Comparison of ENCODE assay signal across 7 cellular contexts in genomic region chr11:44950625-44951472, GRCh38. TPM values are rescaled to one million over a fixed set of nuclear protein-coding genes. Genes with fewer than 3 reads are reported as not detected.
DNase-seq lines count a peak whose midpoint lies in the region; ATAC-seq, FAIRE-seq and TF ChIP-seq lines count a peak whose summit lies in the region.

TSS of gene TP53I11 (minus strand) at chr11:44950883. CDS start at chr11:44938335, 12,548 bp downstream.

- peak; percentile 46 for FAIRE-seq in GM12892 (lab: Jason Lieb, UNC)

- peak within 1 kb of the TSS; percentile 90 to 91 for H3K27ac ChIP-seq in mucosa of rectum (ENCODE audit: low read depth in 2 of 2, low read length in 2 of 2)

- H3K4me1 ChIP-seq in mucosa of rectum (ENCODE audit: control insufficient read depth in 2 of 2, insufficient read depth in 2 of 2, low read length in 2 of 2) = peaks cover 19 to 41% of the 10 kb centered on the region in 2 donors

- H3K36me3 ChIP-seq in mucosa of rectum (ENCODE audit: control insufficient read depth in 2 of 2, insufficient read depth in 2 of 2, low read length in 2 of 2) = peaks cover 3 to 7% of the 10 kb centered on the region in 2 donors

- DNase-seq in GM12892 (ENCODE audit: insufficient read length) (peak; percentile 42), NCI-H226 (peak; percentile 76), epidermal melanocyte (ENCODE audit: insufficient read length, low spot score) (peak; percentile 72)
- peak; percentile 84 for DNase-seq in activated CD8-positive, alpha-beta memory T cell treated with anti-CD3 and anti-CD28 coated beads, Interleukin-2, amount 50 U/mL, for 48 hours
- peak; percentile 20 for DNase-seq in stimulated activated CD8-positive, alpha-beta memory T cell treated with anti-CD3 and anti-CD28 coated beads, Interleukin-7, amount 100 ng/mL, for 24 hours (ENCODE audit: low read depth)

- H3K27me3 ChIP-seq in mucosa of rectum (ENCODE audit: control insufficient read depth in 2 of 2, insufficient read depth in 2 of 2, low read length in 2 of 2) = no peaks in the 10 kb centered on the region

- ATAC-seq in HG03439 (IDR thresholded peaks at IDR 0.05; ENCODE audit: unreplicated experiment) = no peak

- peak within 1 kb of the TSS; percentile 80 to 81 for H3K4me3 ChIP-seq in mucosa of rectum (ENCODE audit: low read length in 2 of 2)

- peak within 1 kb of the TSS; percentile 72 to 86 for H3K9ac ChIP-seq in mucosa of rectum (ENCODE audit: low read depth in 1 of 2, low read length in 2 of 2)

- TF ChIP-seq POLR2A in GM12892 (IDR thresholded peaks at IDR 0.05; ENCODE audit: low read depth, low read length) = no peak

- H3K9me3 ChIP-seq in mucosa of rectum (ENCODE audit: control insufficient read depth in 2 of 2, low read length in 2 of 2) = no peaks in the 10 kb centered on the region

RNA-seq across cellular contexts. Expression of gene TP53I11, which starts in this region (rescaled TPM):
- polyA plus RNA-seq in GM12892 (2012; ENCODE audit: missing spikeins) = not detected

Comparison
In these comparisons a context has a peak if more than half of its experiments do, and no peak if none do; other contexts are left out.
1. DNase-seq: peak in every context shown above with its lines; median percentile 84 in activated CD8-positive, alpha-beta memory T cell treated with anti-CD3 and anti-CD28 coated beads, Interleukin-2, amount 50 U/mL, for 48 hours; 76 in NCI-H226; 72 in epidermal melanocyte; 42 in GM12892; 20 in stimulated activated CD8-positive, alpha-beta memory T cell treated with anti-CD3 and anti-CD28 coated beads, Interleukin-7, amount 100 ng/mL, for 24 hours.